Comparison of ENCODE assay signal across 9 cellular contexts in the genomic region with DNA sequence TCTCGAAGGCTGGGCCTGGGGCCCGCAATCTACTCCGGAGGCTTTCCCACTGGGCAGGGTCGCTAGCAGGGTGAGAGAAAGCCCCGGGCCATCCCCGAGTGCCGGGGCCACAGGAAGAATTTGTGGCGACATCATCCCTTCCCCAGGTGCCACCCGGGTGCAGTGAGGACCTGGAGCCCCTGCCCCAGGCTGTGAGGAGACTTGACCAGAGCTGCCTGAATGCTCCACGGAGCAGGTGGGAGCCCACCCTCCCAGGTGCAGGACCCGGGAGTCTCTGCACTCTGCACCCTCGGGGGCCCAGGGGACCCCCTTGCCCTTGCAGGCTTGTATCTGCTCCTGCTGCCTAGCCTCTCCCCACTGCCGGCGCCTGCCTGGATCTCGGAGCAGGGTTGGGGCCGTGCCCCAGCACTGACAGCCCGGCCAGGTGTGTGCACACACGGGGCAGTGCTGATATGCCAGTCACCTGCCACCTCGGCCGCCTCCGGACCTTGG.
A peak's percentile ranks its signal among the peaks of the same experiment; 100 is the strongest.
DNase-seq lines count a peak whose midpoint lies in the region; ATAC-seq and TF ChIP-seq lines count a peak whose summit lies in the region.
"Had no signal": no experiment of that assay in that cellular context is flagged by ENCODE, and none has a peak within 500 bp of the region (broad histone marks: within the 10 kb centered on the region; RNA-seq: fewer than 3 reads in every experiment).

No MANE protein-coding gene starts in this region.

- peak overlapping the region; percentile 7 for H3K4me3 Mint-ChIP-seq in dendritic cell treated with granulocyte-macrophage colony-stimulating factor and Interleukin-4, amounts not matched to agents 40 ng/mL and 50 ng/mL, for 4 days

- H3K9me3 ChIP-seq in DOHH2 (ENCODE audit: control insufficient read depth, insufficient read depth, low read length) (no peaks in the 10 kb centered on the region), neuron (ENCODE audit: low read length) (no peaks in the 10 kb centered on the region), testis (no peaks in the 10 kb centered on the region)
- H3K9me3 ChIP-seq: neutrophil had no signal

- no peaks in the 10 kb centered on the region for H3F3A ChIP-seq in DOHH2 (ENCODE audit: control insufficient read depth, insufficient read depth)

- no peaks in the 10 kb centered on the region for H3K9me2 ChIP-seq in DOHH2 (replicated peaks; ENCODE audit: control insufficient read depth, low read length)

- no peaks in the 10 kb centered on the region for H3K36me3 ChIP-seq in DOHH2 (ENCODE audit: control insufficient read depth, low read length)
- H3K36me3 ChIP-seq in neuron (ENCODE audit: insufficient read depth, low read length): no peaks in the 10 kb centered on the region
- no peaks in the 10 kb centered on the region for H3K36me3 ChIP-seq in testis (ENCODE audit: low read depth, missing control alignments)
- H3K36me3 ChIP-seq: neutrophil had no signal

- H3K27me3 Mint-ChIP-seq in dendritic cell treated with granulocyte-macrophage colony-stimulating factor and Interleukin-4, amounts not matched to agents 40 ng/mL and 50 ng/mL, for 4 days: peaks cover 44% of the 10 kb centered on the region

- H3K4me3 ChIP-seq in DOHH2 (ENCODE audit: low read length) (no peak overlapping the region), neuron (ENCODE audit: low read length) (peak overlapping the region; percentile 44), testis (peak overlapping the region in 1 of 2 donors; percentile 45)

- no peaks in the 10 kb centered on the region for H3K9me3 Mint-ChIP-seq in dendritic cell treated with granulocyte-macrophage colony-stimulating factor and Interleukin-4, amounts not matched to agents 40 ng/mL and 50 ng/mL, for 4 days

- 17 to 30% methylated on average over 7 to 21 of the region's 21 CpGs for WGBS in testis, 2 donors

- peaks cover 25% of the 10 kb centered on the region for H3K27me3 ChIP-seq in DOHH2 (ENCODE audit: control insufficient read depth, low read length)
- peaks cover 22% of the 10 kb centered on the region for H3K27me3 ChIP-seq in neuron (ENCODE audit: insufficient read depth, low read length)
- no peaks in the 10 kb centered on the region for H3K27me3 ChIP-seq in testis

- TF ChIP-seq CTCF in DOHH2 (IDR thresholded peaks at IDR 0.05; ENCODE audit: low read depth, low read length, poor library complexity, severe bottlenecking) (no peak), testis (IDR thresholded peaks at IDR 0.05) (no peak)

- no peaks in the 10 kb centered on the region for H3K36me3 Mint-ChIP-seq in dendritic cell treated with granulocyte-macrophage colony-stimulating factor and Interleukin-4, amounts not matched to agents 40 ng/mL and 50 ng/mL, for 4 days (ENCODE audit: low read depth)

- no peaks in the 10 kb centered on the region for H4K20me1 ChIP-seq in DOHH2 (ENCODE audit: control insufficient read depth, insufficient read depth, low read depth, low read length)

- H3K4me1 Mint-ChIP-seq in dendritic cell treated with granulocyte-macrophage colony-stimulating factor and Interleukin-4, amounts not matched to agents 40 ng/mL and 50 ng/mL, for 4 days (ENCODE audit: low read depth): no peaks in the 10 kb centered on the region

- ATAC-seq in HG03103 (IDR thresholded peaks at IDR 0.05; ENCODE audit: low read depth, unreplicated experiment): peak; percentile 8
- no peak for ATAC-seq in GM18907 (IDR thresholded peaks at IDR 0.05; ENCODE audit: unreplicated experiment)

- H2AFZ ChIP-seq in neuron (ENCODE audit: low read depth, low read length): peak overlapping the region; percentile 99

- H3K4me1 ChIP-seq in DOHH2 (ENCODE audit: control insufficient read depth, low read length) (no peaks in the 10 kb centered on the region), neuron (ENCODE audit: insufficient read depth, low read length) (peaks cover 3% of the 10 kb centered on the region), testis (no peaks in the 10 kb centered on the region)

- peak overlapping the region; percentile 42; the same call in 1 of the 2 replicates for H3K4me2 ChIP-seq in DOHH2 (ENCODE audit: low read length)

- no peak for DNase-seq in SIG-M5 (lab: John Stamatoyannopoulos, UW)
- DNase-seq in testis: no peak
- no peak for DNase-seq in NCI-H524 (lab: John Stamatoyannopoulos, UW)

- intact Hi-C loops in dendritic cell treated with granulocyte-macrophage colony-stimulating factor and Interleukin-4, amounts not matched to agents 40 ng/mL and 50 ng/mL, for 4 days (cut with micrococcal nuclease): no loop called here
- intact Hi-C loops in testis (cut with DNase I; ENCODE audit: low total_unique reads): no loop called here

- no peaks in the 10 kb centered on the region for H3K79me2 ChIP-seq in DOHH2 (ENCODE audit: control insufficient read depth, low read length)

- no peak overlapping the region for H3K27ac ChIP-seq in DOHH2 (ENCODE audit: low read depth, low read length)
- no peak overlapping the region for H3K27ac ChIP-seq in testis
- H3K27ac ChIP-seq: neutrophil had no signal

- TF ChIP-seq POLR2A in testis (IDR thresholded peaks at IDR 0.05): no peak

- no peak overlapping the region for H3K27ac Mint-ChIP-seq in dendritic cell treated with granulocyte-macrophage colony-stimulating factor and Interleukin-4, amounts not matched to agents 40 ng/mL and 50 ng/mL, for 4 days
